In genomic region chr12:8221844-8222243, GRCh38 we compare ENCODE assay signal across 6 cellular contexts. TPM values are rescaled to one million over a fixed set of nuclear protein-coding genes. Genes with fewer than 3 reads are reported as not detected.
"Had no signal": no experiment of that assay in that cellular context is flagged by ENCODE, and none has a peak within 500 bp of the region (broad histone marks: within the 10 kb centered on the region; RNA-seq: fewer than 3 reads in every experiment).

No MANE protein-coding gene starts in this region.

RNA-seq across cellular contexts. Expression of gene FAM90A1, which starts 5.6 kb away (rescaled TPM):
- total RNA-seq: suprapubic skin, temporal lobe, thoracic aorta, transverse colon, urinary bladder, vagina had no signal
